ENCODE assay signal across 15 cellular contexts in genomic region chr7:129009437-129009836, GRCh38. TPM values are rescaled to one million over a fixed set of nuclear protein-coding genes. Genes with fewer than 3 reads are reported as not detected.
A peak's percentile ranks its signal among the peaks of the same experiment; 100 is the strongest.
DNase-seq lines count a peak whose midpoint lies in the region; ATAC-seq, FAIRE-seq and TF ChIP-seq lines count a peak whose summit lies in the region.
"Had no signal": no experiment of that assay in that cellular context is flagged by ENCODE, and none has a peak within 500 bp of the region (broad histone marks: within the 10 kb centered on the region; RNA-seq: fewer than 3 reads in every experiment).

No MANE protein-coding gene starts in this region.

- no peaks in the 10 kb centered on the region for H3K9me2 ChIP-seq in GM23338 (ENCODE audit: insufficient read depth)

- DNase-seq in GM12864 (ENCODE audit: low read depth): peak; percentile 71
- peak; percentile 20 for DNase-seq in GM19239 (ENCODE audit: insufficient read length, low spot score)
- DNase-seq in T-helper 17 cell: no peak
- no peak for DNase-seq in NCI-H146 (lab: John Stamatoyannopoulos, UW)
- DNase-seq in uterus: no peak
- no peak for DNase-seq in GM23338 (ENCODE audit: low spot score)
- DNase-seq: DMS79 treated with DMSO at 0.1 percent for 48 hours; head of caudate nucleus; NCI-H1694 treated with DMSO at 0.1 percent for 48 hours; stimulated activated CD4-positive, alpha-beta T cell treated with anti-CD3 and anti-CD28 coated beads, Interleukin-1b, Interleukin-23, amount 100 ng/mL, for 48 hours; transverse colon had no signal

- no peak overlapping the region for H2AFZ ChIP-seq in GM23338

- H4K20me1 ChIP-seq in GM23338 (replicated peaks; ENCODE audit: insufficient read depth): peaks cover 23% of the 10 kb centered on the region

- H3K4me3 Mint-ChIP-seq in T-helper 17 cell (no peak overlapping the region), GM23338 (no peak overlapping the region)

- H3K4me2 ChIP-seq in GM23338: no peak overlapping the region

- no peaks in the 10 kb centered on the region for H3K27me3 ChIP-seq in uterus
- no peaks in the 10 kb centered on the region for H3K27me3 ChIP-seq in GM23338 (ENCODE audit: insufficient read depth)
- H3K27me3 ChIP-seq: transverse colon had no signal

- H3K27ac Mint-ChIP-seq in T-helper 17 cell: peak overlapping the region; percentile 92
- H3K27ac Mint-ChIP-seq in GM23338: no peak overlapping the region

- H3K4me3 ChIP-seq in GM12864 (ENCODE audit: low read depth, low read length): no peak overlapping the region
- no peak overlapping the region for H3K4me3 ChIP-seq in uterus
- no peak overlapping the region for H3K4me3 ChIP-seq in GM23338
- H3K4me3 ChIP-seq: coronary artery, transverse colon had no signal

- no peak overlapping the region for H3K27ac ChIP-seq in uterus
- no peak overlapping the region; the same call in 1 of the 2 replicates for H3K27ac ChIP-seq in GM23338 (ENCODE audit: low read depth)
- H3K27ac ChIP-seq: coronary artery, transverse colon had no signal

- intact Hi-C loops in uterus (cut with DNase I; ENCODE audit: low total_unique reads): no loop called here

- FAIRE-seq in GM19239 (lab: Jason Lieb, UNC): peak; percentile 68

- H3K9me3 ChIP-seq in T-helper 17 cell (ENCODE audit: control insufficient read depth, low read length, poor library complexity, severe bottlenecking) (no peaks in the 10 kb centered on the region), uterus (no peaks in the 10 kb centered on the region)
- H3K9me3 ChIP-seq: transverse colon had no signal

- H3K4me1 Mint-ChIP-seq in T-helper 17 cell (peaks cover 22% of the 10 kb centered on the region), GM23338 (no peaks in the 10 kb centered on the region)

- TF ChIP-seq CTCF in GM12864 (IDR thresholded peaks at IDR 0.05; ENCODE audit: low read depth, low read length, missing control alignments) (no peak), uterus (IDR thresholded peaks at IDR 0.05) (no peak), GM23338 (conservative IDR thresholded peaks at IDR 0.05; ENCODE audit: low read depth in 2 of 2) (no peak)

- no peaks in the 10 kb centered on the region for H3K4me1 ChIP-seq in uterus
- no peaks in the 10 kb centered on the region for H3K4me1 ChIP-seq in GM23338 (ENCODE audit: insufficient read depth)
- H3K4me1 ChIP-seq: transverse colon had no signal

- no peak for TF ChIP-seq POLR2A in uterus (IDR thresholded peaks at IDR 0.05)

- H3K79me2 ChIP-seq in GM23338 (replicated peaks; ENCODE audit: insufficient read depth): peaks cover 74% of the 10 kb centered on the region

- H3K27me3 Mint-ChIP-seq in T-helper 17 cell: no peaks in the 10 kb centered on the region
- H3K27me3 Mint-ChIP-seq in GM23338 (ENCODE audit: insufficient read depth, low read depth, poor library complexity): peaks cover 2% of the 10 kb centered on the region

- no peaks in the 10 kb centered on the region; the same call in 1 of the 2 replicates for H3F3A ChIP-seq in GM23338 (replicated peaks; ENCODE audit: low read depth)

- peaks cover 7% of the 10 kb centered on the region for H3K36me3 Mint-ChIP-seq in T-helper 17 cell (ENCODE audit: low read depth)
- H3K36me3 Mint-ChIP-seq in GM23338 (ENCODE audit: low read depth): peaks cover 34% of the 10 kb centered on the region

- H3K9me3 Mint-ChIP-seq in GM23338: no peaks in the 10 kb centered on the region; the same call in 2 of the 3 replicates

- H3K36me3 ChIP-seq in uterus (no peaks in the 10 kb centered on the region), GM23338 (ENCODE audit: insufficient read depth) (peaks cover 19% of the 10 kb centered on the region; the same call in 1 of the 2 replicates)

- ATAC-seq in HG02981 (IDR thresholded peaks at IDR 0.05; ENCODE audit: unreplicated experiment): peak; percentile 83
- ATAC-seq in T-helper 17 cell: peak; percentile 51
- ATAC-seq in GM23338: no peak
- no peak for ATAC-seq in GM21717 (IDR thresholded peaks at IDR 0.05; ENCODE audit: unreplicated experiment)
- ATAC-seq: SK-N-SH treated with all-trans-retinoic acid at 6 μM for 48 hours had no signal

TF ChIP-seq in GM23338, 12 proteins besides CTCF, POLR2A, EP300 and RAD21 (continues in another document):
- no peak for TF ChIP-seq NANOG (IDR thresholded peaks at IDR 0.05; ENCODE audit: borderline replicate concordance)
- no peak for TF ChIP-seq EZH2 (IDR thresholded peaks at IDR 0.05; ENCODE audit: low read depth, unreplicated experiment)
- TF ChIP-seq ZNF331 (CRISPR knock-in tag; IDR thresholded peaks at IDR 0.05; ENCODE audit: low read depth): no peak
- no peak for TF ChIP-seq EZH2phosphoT487 (IDR thresholded peaks at IDR 0.05; ENCODE audit: unreplicated experiment)
- TF ChIP-seq ZNF114 (CRISPR knock-in tag; IDR thresholded peaks at IDR 0.05): no peak
- TF ChIP-seq JUNB (IDR thresholded peaks at IDR 0.05; ENCODE audit: unreplicated experiment): no peak
- no peak for TF ChIP-seq REST (IDR thresholded peaks at IDR 0.05; ENCODE audit: unreplicated experiment)

RNA-seq across cellular contexts. Expression of gene TNPO3, which starts 45.5 kb away (rescaled TPM):
- total RNA-seq in T-helper 17 cell: 10 to 100 TPM; 29.1 to 29.2 TPM
- total RNA-seq in uterus: 10 to 100 TPM; 14.6 to 57.9 (median 31.9) TPM
- total RNA-seq in GM23338 (2014; rRNA removed; shearing (Covaris generic)): 127 TPM in 2 replicates
- polyA plus RNA-seq in GM23338 (2016; fragmentation: Nextera tagmentation; extraction: Ambion mirVana): 29.2 and 38.2 TPM in 2 replicates

Comparison
In these comparisons a context has a peak if more than half of its experiments do, and no peak if none do; other contexts are left out.
1. DNase-seq: peak in GM12864 (single experiment) and GM19239 (single experiment); none in T-helper 17 cell (0 of 3), NCI-H146 (single experiment), uterus (0 of 2) and GM23338 (single experiment).
2. ATAC-seq: peak in HG02981 (single experiment) and T-helper 17 cell (single experiment); none in GM23338 (single experiment) and GM21717 (single experiment).